ENCODE assay signal across 15 cellular contexts in the genomic region with DNA sequence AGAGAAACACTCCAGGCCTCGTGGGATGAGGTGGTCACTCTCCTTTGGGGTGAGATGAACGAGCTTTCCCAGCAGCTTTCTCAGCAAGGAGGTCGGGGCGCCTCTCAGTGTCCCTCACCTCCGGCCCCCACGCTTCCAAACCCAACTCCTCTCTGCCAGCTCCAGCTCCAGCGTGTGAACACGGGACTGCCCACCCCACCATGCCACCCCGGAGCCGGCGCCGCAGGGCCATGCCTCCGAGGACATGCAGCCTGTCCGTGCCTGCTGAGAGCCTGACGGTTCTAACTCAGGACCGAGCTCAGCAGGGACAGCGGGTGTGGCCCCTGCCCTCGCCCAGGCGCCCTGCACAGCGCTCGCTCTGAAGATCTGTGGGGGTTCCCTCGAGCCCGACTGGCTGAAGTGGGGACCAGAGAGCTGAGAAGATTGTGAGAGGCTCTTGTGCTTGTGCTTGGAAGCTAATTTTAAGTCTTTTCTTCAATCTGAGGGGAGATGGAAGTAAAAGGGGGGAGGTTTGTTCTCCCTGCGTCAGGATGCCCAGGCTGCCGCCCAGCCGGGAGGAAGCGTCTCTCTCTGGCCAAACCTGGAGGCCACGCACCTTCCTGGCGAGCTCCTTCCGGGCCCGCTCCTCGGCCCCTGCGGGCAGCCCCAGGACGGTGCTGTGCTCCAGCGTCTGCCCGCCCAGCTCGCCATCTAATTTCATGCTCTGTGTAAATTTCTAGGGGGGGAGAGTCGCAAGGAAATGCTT. TPM values are rescaled to one million over a fixed set of nuclear protein-coding genes. Genes with fewer than 3 reads are reported as not detected.
DNase-seq lines count a peak whose midpoint lies in the region; ATAC-seq and TF ChIP-seq lines count a peak whose summit lies in the region.
"Had no signal": no experiment of that assay in that cellular context is flagged by ENCODE, and none has a peak within 500 bp of the region (broad histone marks: within the 10 kb centered on the region; RNA-seq: fewer than 3 reads in every experiment).

No MANE protein-coding gene starts in this region.

- peaks cover 28 to 37% of the 10 kb centered on the region in 2 donors for H3K4me1 Mint-ChIP-seq in natural killer cell
- peaks cover 23 to 31% of the 10 kb centered on the region in 2 donors for H3K4me1 Mint-ChIP-seq in natural killer cell treated with Interleukin-12 subunit alpha and Interleukin-12 subunit beta and Interleukin-15 and Interleukin-18, amount 100 ng/mL, for 72 hours (ENCODE audit: low read depth in 2 of 2)
- peaks cover 29 to 34% of the 10 kb centered on the region in 2 donors for H3K4me1 Mint-ChIP-seq in immature natural killer cell
- H3K4me1 Mint-ChIP-seq: GM23338 had no signal

- peaks cover 2 to 83% (median 65%) of the 10 kb centered on the region in 6 donors for H3K36me3 ChIP-seq in spleen
- peaks cover 27 to 39% of the 10 kb centered on the region in 2 donors for H3K36me3 ChIP-seq in body of pancreas (replicated peaks in 1 of 2; ENCODE audit: insufficient read depth in 1 of 2, low read depth in 2 of 2)

- no peak for TF ChIP-seq POLR2A in spleen (IDR thresholded peaks at IDR 0.05)
- no peak for TF ChIP-seq POLR2A in body of pancreas (IDR thresholded peaks at IDR 0.05)

- H3K27ac ChIP-seq in spleen = no peak overlapping the region
- no peak overlapping the region for H3K27ac ChIP-seq in body of pancreas
- H3K27ac ChIP-seq: BLaER1 treated with 17β-estradiol and CSF1 and Interleukin-3, amounts not matched to agents 10 nM and 100 nM had no signal

- peaks cover 14% of the 10 kb centered on the region for H3K36me3 Mint-ChIP-seq in natural killer cell
- H3K36me3 Mint-ChIP-seq in natural killer cell treated with Interleukin-12 subunit alpha and Interleukin-12 subunit beta and Interleukin-15 and Interleukin-18, amount 100 ng/mL, for 72 hours = peaks cover 12% of the 10 kb centered on the region
- peaks cover 18 to 37% (median 22%) of the 10 kb centered on the region in 3 donors for H3K36me3 Mint-ChIP-seq in immature natural killer cell

- H3K9me3 ChIP-seq in spleen = no peaks in the 10 kb centered on the region
- H3K9me3 ChIP-seq in body of pancreas = no peaks in the 10 kb centered on the region
- H3K9me3 ChIP-seq: BLaER1 treated with 17β-estradiol and CSF1 and Interleukin-3, amounts not matched to agents 10 nM and 100 nM had no signal

- H3K4me3 ChIP-seq in spleen = no peak overlapping the region
- H3K4me3 ChIP-seq in body of pancreas = no peak overlapping the region
- H3K4me3 ChIP-seq: BLaER1 treated with 17β-estradiol and CSF1 and Interleukin-3, amounts not matched to agents 10 nM and 100 nM; GM23338 had no signal

- no peak for TF ChIP-seq CTCF in natural killer cell (IDR thresholded peaks at IDR 0.05)
- TF ChIP-seq CTCF in spleen (IDR thresholded peaks at IDR 0.05 in 8 of 11, conservative IDR thresholded peaks at IDR 0.05 in 3 of 11) = no peak
- TF ChIP-seq CTCF in body of pancreas (IDR thresholded peaks at IDR 0.05) = no peak

- H3K4me1 ChIP-seq in spleen = peaks cover 13 to 42% (median 35%) of the 10 kb centered on the region in 6 donors
- peaks cover 30% of the 10 kb centered on the region for H3K4me1 ChIP-seq in body of pancreas

- intact Hi-C loops in natural killer cell (cut with micrococcal nuclease) (no loop called here), spleen (cut with DNase I; ENCODE audit: low total_unique reads) (no loop called here), body of pancreas (cut with DNase I) (no loop called here)

- ATAC-seq in natural killer cell (no peak), body of pancreas (no peak), GM21717 (IDR thresholded peaks at IDR 0.05; ENCODE audit: unreplicated experiment) (no peak)
- ATAC-seq in natural killer cell treated with Interleukin-12 subunit alpha and Interleukin-12 subunit beta and Interleukin-15 and Interleukin-18, amount 100 ng/mL, for 72 hours = no peak
- ATAC-seq: GM23338 had no signal

- H3K27me3 ChIP-seq in spleen (replicated peaks in 1 of 7) = peaks cover 0 to 8% (median 0%) of the 10 kb centered on the region in 7 donors
- H3K27me3 ChIP-seq in body of pancreas = no peaks in the 10 kb centered on the region

- no peaks in the 10 kb centered on the region for H3K27me3 Mint-ChIP-seq in natural killer cell (ENCODE audit: low read depth in 2 of 2)
- no peaks in the 10 kb centered on the region for H3K27me3 Mint-ChIP-seq in natural killer cell treated with Interleukin-12 subunit alpha and Interleukin-12 subunit beta and Interleukin-15 and Interleukin-18, amount 100 ng/mL, for 72 hours
- peaks cover 9 to 23% (median 14%) of the 10 kb centered on the region in 3 donors for H3K27me3 Mint-ChIP-seq in immature natural killer cell (ENCODE audit: low read depth in 3 of 3)
- H3K27me3 Mint-ChIP-seq: CD4-positive, alpha-beta T cell had no signal

- H3K27ac Mint-ChIP-seq in natural killer cell (no peak overlapping the region), immature natural killer cell (peak overlapping the region in 5 of 6 donors; percentile 30 to 81 (median 66))
- H3K27ac Mint-ChIP-seq in natural killer cell treated with Interleukin-12 subunit alpha and Interleukin-12 subunit beta and Interleukin-15 and Interleukin-18, amount 100 ng/mL, for 72 hours = no peak overlapping the region
- H3K27ac Mint-ChIP-seq: CD4-positive, alpha-beta T cell; GM23338 had no signal

- no peaks in the 10 kb centered on the region for H3K9me3 Mint-ChIP-seq in natural killer cell
- no peaks in the 10 kb centered on the region for H3K9me3 Mint-ChIP-seq in natural killer cell treated with Interleukin-12 subunit alpha and Interleukin-12 subunit beta and Interleukin-15 and Interleukin-18, amount 100 ng/mL, for 72 hours
- H3K9me3 Mint-ChIP-seq in immature natural killer cell = no peaks in the 10 kb centered on the region
- H3K9me3 Mint-ChIP-seq: CD4-positive, alpha-beta T cell; GM23338 had no signal

- peak overlapping the region; percentile 37 for H3K4me3 Mint-ChIP-seq in natural killer cell
- H3K4me3 Mint-ChIP-seq in natural killer cell treated with Interleukin-12 subunit alpha and Interleukin-12 subunit beta and Interleukin-15 and Interleukin-18, amount 100 ng/mL, for 72 hours = no peak overlapping the region
- no peak overlapping the region for H3K4me3 Mint-ChIP-seq in immature natural killer cell
- H3K4me3 Mint-ChIP-seq: CD4-positive, alpha-beta T cell; GM23338 had no signal

- DNase-seq in natural killer cell (no peak), immature natural killer cell (no peak), spleen (peak; percentile 77), body of pancreas (no peak)
- no peak for DNase-seq in natural killer cell treated with Interleukin-12 subunit alpha and Interleukin-12 subunit beta and Interleukin-15 and Interleukin-18, amount 100 ng/mL, for 72 hours (ENCODE audit: low spot score)
- DNase-seq: ACHN; Calu3; CD4-positive, alpha-beta T cell; DMS 273 treated with DMSO at 0.1 percent for 48 hours; H7 had no signal

- 88 to 95% (median 93%) methylated on average over 25 to 38 of the region's 38 CpGs for WGBS in spleen, 5 donors
- WGBS in body of pancreas, 2 donors = 89 to 92% methylated on average over 20 to 38 of the region's 38 CpGs

RNA-seq across cellular contexts. Expression of gene ADAM8, which starts 5.1 kb away (rescaled TPM):
- total RNA-seq in natural killer cell (100 to 1,000 TPM; 357 to 682 (median 425) TPM), spleen (100 to 1,000 TPM in 3 of 7 donors, 10 to 100 TPM in 4; 43.3 to 177 (median 99.1) TPM), body of pancreas (1 to 10 TPM; 3.4 to 4.6 TPM)
- total RNA-seq in natural killer cell treated with Interleukin-12 subunit alpha and Interleukin-12 subunit beta and Interleukin-15 and Interleukin-18, amount 100 ng/mL, for 72 hours = 100 to 1,000 TPM; 202 to 211 TPM
- polyA plus RNA-seq in immature natural killer cell (100 to 1,000 TPM; 143 to 294 (median 153) TPM), spleen (10 to 100 TPM; 10.1 to 27.2 (median 20.4) TPM)

RNA-seq across cellular contexts. Expression of gene TUBGCP2, which starts 26.9 kb away (rescaled TPM):
- total RNA-seq in natural killer cell = 10 to 100 TPM; 74.3 to 81.8 (median 78.7) TPM
- 10 to 100 TPM; 53.3 to 58.2 TPM for total RNA-seq in natural killer cell treated with Interleukin-12 subunit alpha and Interleukin-12 subunit beta and Interleukin-15 and Interleukin-18, amount 100 ng/mL, for 72 hours
- polyA plus RNA-seq in immature natural killer cell = 10 to 100 TPM; 11.0 to 44.3 (median 27.5) TPM
- total RNA-seq in spleen = 10 to 100 TPM; 40.2 to 61.2 (median 51.9) TPM
- polyA plus RNA-seq in spleen = 100 to 1,000 TPM in 2 of 3 donors, 10 to 100 TPM in 1; 85.2 to 201 (median 132) TPM
- total RNA-seq in body of pancreas = 10 to 100 TPM; 32.2 to 36.6 TPM

RNA-seq across cellular contexts. Expression of gene ZNF511, which starts 26.9 kb away (rescaled TPM):
- total RNA-seq in natural killer cell (10 to 100 TPM; 28.1 to 39.0 (median 32.4) TPM), spleen (10 to 100 TPM; 26.3 to 33.1 (median 29.2) TPM), body of pancreas (10 to 100 TPM; 15.0 to 22.7 TPM)
- total RNA-seq in natural killer cell treated with Interleukin-12 subunit alpha and Interleukin-12 subunit beta and Interleukin-15 and Interleukin-18, amount 100 ng/mL, for 72 hours = 10 to 100 TPM; 38.1 to 73.2 TPM
- polyA plus RNA-seq in immature natural killer cell (10 to 100 TPM; 73.2 to 90.2 (median 88.0) TPM), spleen (10 to 100 TPM; 43.3 to 50.6 (median 44.7) TPM)

RNA-seq across cellular contexts. Expression of gene VENTX, which starts 44.1 kb away (rescaled TPM):
- 1 to 10 TPM in 1 of 3 donors, under 1 TPM in 2; 0.48 to 4.1 (median 0.75) TPM for total RNA-seq in natural killer cell
- total RNA-seq in natural killer cell treated with Interleukin-12 subunit alpha and Interleukin-12 subunit beta and Interleukin-15 and Interleukin-18, amount 100 ng/mL, for 72 hours = not detected
- under 1 TPM in 1 of 3 donors, not detected in 2; 0.24 TPM for polyA plus RNA-seq in immature natural killer cell
- 10 to 100 TPM in 1 of 7 donors, 1 to 10 TPM in 6; 1.7 to 10.4 (median 3.4) TPM for total RNA-seq in spleen
- 1 to 10 TPM in 2 of 3 donors, under 1 TPM in 1; 0.76 to 6.3 (median 2.9) TPM for polyA plus RNA-seq in spleen
- under 1 TPM in 1 of 2 donors, not detected in 1; 0.26 TPM for total RNA-seq in body of pancreas
- total RNA-seq: A172, Calu3, Daoy had no signal

RNA-seq across cellular contexts. Expression of gene UTF1, which starts 51.8 kb away (rescaled TPM):
- total RNA-seq in natural killer cell (under 1 TPM in 2 of 3 donors, not detected in 1; 0.31 to 0.33 TPM), spleen (under 1 TPM in 3 of 7 donors, not detected in 4; 0.41 to 0.54 (median 0.43) TPM), body of pancreas (not detected)
- total RNA-seq in natural killer cell treated with Interleukin-12 subunit alpha and Interleukin-12 subunit beta and Interleukin-15 and Interleukin-18, amount 100 ng/mL, for 72 hours = not detected
- polyA plus RNA-seq in immature natural killer cell (not detected), spleen (under 1 TPM; 0.10 to 0.23 (median 0.13) TPM)
- total RNA-seq: A172; Calu3; CD4-positive, alpha-beta T cell; Daoy had no signal

Comparison
In these comparisons a context has a peak if more than half of its experiments do, and no peak if none do; other contexts are left out.
1. H3K27ac Mint-ChIP-seq: peak in immature natural killer cell (5 of 6); none in natural killer cell (0 of 2) and natural killer cell treated with Interleukin-12 subunit alpha and Interleukin-12 subunit beta and Interleukin-15 and Interleukin-18, amount 100 ng/mL, for 72 hours (0 of 2).
2. RNA of gene ADAM8, which starts 5.1 kb away (total RNA-seq): 357 to 682 TPM in natural killer cell, 202 to 211 TPM in natural killer cell treated with Interleukin-12 subunit alpha and Interleukin-12 subunit beta and Interleukin-15 and Interleukin-18, amount 100 ng/mL, for 72 hours and 43.3 to 177 TPM in spleen; 3.4 to 4.6 TPM in body of pancreas; every median in the first group is over 4 times any median in the second.